ENCODE assay signal across 1 cellular context in the genomic region with DNA sequence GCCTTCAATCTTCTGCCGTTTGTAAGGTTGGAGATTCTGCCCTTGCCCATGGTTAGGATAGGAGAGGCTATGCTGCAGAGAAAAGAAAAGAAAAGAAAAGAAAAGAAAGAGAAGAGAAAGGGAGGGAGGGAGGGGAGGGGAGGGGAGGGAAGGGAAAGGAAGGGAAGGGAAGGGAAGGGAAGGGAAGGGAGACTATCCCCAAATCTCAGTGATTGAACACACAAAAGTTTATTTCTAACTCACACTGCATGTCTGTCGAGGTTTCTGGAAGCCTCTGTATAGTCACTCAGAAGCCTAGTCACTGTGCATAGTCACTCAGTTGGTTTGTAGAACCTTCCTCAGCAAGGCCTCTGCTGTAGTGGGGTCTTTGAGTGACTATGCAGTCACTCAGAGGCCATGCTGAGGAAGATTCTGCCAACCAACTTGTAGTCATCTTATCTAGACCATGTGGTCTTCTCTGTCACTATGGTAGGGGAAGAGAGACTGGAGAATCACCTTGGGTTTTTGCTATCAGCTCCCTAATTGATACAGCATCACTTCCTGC.
TF ChIP-seq lines count a peak whose summit lies in the region.

No MANE protein-coding gene starts in this region.

TF ChIP-seq in H1, 55 proteins besides CTCF, POLR2A, EP300 and RAD21:
- TF ChIP-seq ATF2 (IDR thresholded peaks at IDR 0.05; ENCODE audit: low read length) (no peak), SUZ12 (IDR thresholded peaks at IDR 0.05; ENCODE audit: low read length) (no peak), RBBP5 (IDR thresholded peaks at IDR 0.05; ENCODE audit: borderline replicate concordance, low read depth, low read length) (no peak), TBP (IDR thresholded peaks at IDR 0.05; ENCODE audit: low read depth, low read length) (no peak), EZH2 (IDR thresholded peaks at IDR 0.05; ENCODE audit: low read depth, low read length, severe bottlenecking) (no peak), POLR2AphosphoS5 (IDR thresholded peaks at IDR 0.05; ENCODE audit: low read depth, low read length) (no peak)
